1 cellular context compared by ENCODE assay signal in the genomic region with DNA sequence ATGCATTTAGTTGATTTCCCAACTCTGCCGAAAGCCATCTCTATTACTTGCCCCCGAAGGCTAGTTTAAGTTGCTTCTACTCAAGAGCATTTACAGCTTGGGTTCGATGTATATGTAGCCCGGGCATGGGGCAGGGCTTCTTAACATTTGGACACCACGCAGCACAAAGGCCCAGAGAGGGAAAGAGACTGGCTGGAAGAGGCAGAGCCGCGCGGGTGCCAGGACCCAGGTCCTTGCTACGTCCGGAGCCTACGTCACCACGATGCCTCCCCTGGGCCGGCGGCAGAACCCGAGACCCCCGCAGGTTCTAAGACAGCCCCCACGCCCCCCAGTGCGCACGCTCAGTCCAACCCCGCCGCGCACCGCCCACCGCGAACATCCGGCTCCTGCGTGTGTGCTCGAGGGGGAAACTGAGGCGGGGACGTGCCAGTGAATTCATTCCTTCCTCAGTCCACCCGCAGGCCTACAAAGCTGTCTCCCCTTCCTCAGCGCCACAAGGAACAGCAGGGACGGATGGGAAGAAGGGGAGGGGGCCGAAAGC.
TF ChIP-seq lines count a peak whose summit lies in the region.

No MANE protein-coding gene starts in this region.

TF ChIP-seq in GM12878, 131 proteins besides CTCF, POLR2A, EP300 and RAD21 (continued from another document):
- TF ChIP-seq IRF3 (IDR thresholded peaks at IDR 0.05) (0 out of 2 replicates have a peak, but pooled peaks have one; percentile 5), RCOR1 (conservative IDR thresholded peaks at IDR 0.05; ENCODE audit: low read depth, low read length) (no peak), EGR1 (IDR thresholded peaks at IDR 0.05; ENCODE audit: borderline replicate concordance in 1 of 2, low read depth in 2 of 2, low read length in 2 of 2) (0 out of 3 replicates have a peak, but pooled peaks of 1 of the 2 experiments have one; percentile 31), SMARCA5 (IDR thresholded peaks at IDR 0.05) (peak; percentile 37; the same call in 1 of the 2 replicates), ZNF384 (IDR thresholded peaks at IDR 0.05; ENCODE audit: borderline replicate concordance, low read depth, low read length) (no peak), MAX (IDR thresholded peaks at IDR 0.05; ENCODE audit: low read depth, low read length) (peak; percentile 33; the same call in 1 of the 2 replicates), ZNF217 (IDR thresholded peaks at IDR 0.05) (no peak), TARDBP (IDR thresholded peaks at IDR 0.05; ENCODE audit: borderline replicate concordance) (no peak), NBN (IDR thresholded peaks at IDR 0.05) (no peak), HDAC6 (IDR thresholded peaks at IDR 0.05; ENCODE audit: unreplicated experiment) (no peak)
